Comparison of ENCODE assay signal across 23 cellular contexts in genomic region chr19:33569822-33570221, GRCh38. TPM values are rescaled to one million over a fixed set of nuclear protein-coding genes. Genes with fewer than 3 reads are reported as not detected.
"Had no signal": no experiment of that assay in that cellular context is flagged by ENCODE, and none has a peak within 500 bp of the region (broad histone marks: within the 10 kb centered on the region; RNA-seq: fewer than 3 reads in every experiment).

No MANE protein-coding gene starts in this region.

- H3K27ac ChIP-seq: brain microvascular endothelial cell, dorsolateral prefrontal cortex, epithelial cell of prostate, left ventricle myocardium inferior, skin epidermis, tibial nerve had no signal

- DNase-seq: activated CD4-positive, alpha-beta T cell treated with anti-CD3 and anti-CD28 coated beads, Interleukin-2, amount 10 ng/mL, durations not matched to agents 7 days and 5 days; activated CD8-positive, alpha-beta memory T cell treated with anti-CD3 and anti-CD28 coated beads for 24 hours; activated CD8-positive, alpha-beta memory T cell treated with anti-CD3 and anti-CD28 coated beads, Interleukin-2, amount 50 U/mL, for 48 hours; activated effector memory CD4-positive, alpha-beta T cell treated with Interleukin-2 at 50 U/mL for 16 hours; activated naive CD4-positive, alpha-beta T cell treated with anti-CD3 and anti-CD28 coated beads, Interleukin-2, amount 10 ng/mL, durations not matched to agents 7 days and 5 days; activated naive CD8-positive, alpha-beta T cell treated with anti-CD3 and anti-CD28 coated beads, Interleukin-2, amount 50 U/mL, for 24 hours; activated T-cell treated with anti-CD3 and anti-CD28 coated beads, Interleukin-2, amount 50 U/mL, for 48 hours; anterior cingulate cortex; brain microvascular endothelial cell; central memory CD4-positive, alpha-beta T cell; dorsolateral prefrontal cortex; head of caudate nucleus; left ventricle myocardium inferior; naive B cell; T1000 had no signal

- H3K36me3 Mint-ChIP-seq: activated naive CD4-positive, alpha-beta T cell treated with anti-CD3 and anti-CD28 coated beads, Interleukin-2, amount 10 ng/mL, durations not matched to agents 7 days and 5 days had no signal

- H3K4me3 ChIP-seq: left ventricle myocardium inferior, skin epidermis, tibial nerve had no signal

- H3K4me3 Mint-ChIP-seq: activated CD4-positive, alpha-beta T cell treated with anti-CD3 and anti-CD28 coated beads, Interleukin-2, amount 10 ng/mL, durations not matched to agents 7 days and 5 days; activated naive CD4-positive, alpha-beta T cell treated with anti-CD3 and anti-CD28 coated beads, Interleukin-2, amount 10 ng/mL, durations not matched to agents 7 days and 5 days; activated naive CD8-positive, alpha-beta T cell treated with anti-CD3 and anti-CD28 coated beads, Interleukin-2, amount 50 U/mL, for 24 hours; naive B cell; stimulated activated naive CD8-positive, alpha-beta T cell treated with anti-CD3 and anti-CD28 coated beads, Interleukin-15, Interleukin-2, amounts not matched to agents 100 ng/mL and 50 ng/mL, for 24 hours had no signal

- H3K4me1 Mint-ChIP-seq: activated CD4-positive, alpha-beta T cell treated with anti-CD3 and anti-CD28 coated beads, Interleukin-2, amount 10 ng/mL, durations not matched to agents 7 days and 5 days; activated naive CD4-positive, alpha-beta T cell treated with anti-CD3 and anti-CD28 coated beads, Interleukin-2, amount 10 ng/mL, durations not matched to agents 7 days and 5 days; activated naive CD8-positive, alpha-beta T cell treated with anti-CD3 and anti-CD28 coated beads, Interleukin-2, amount 50 U/mL, for 24 hours; naive B cell had no signal

- H3K4me1 ChIP-seq: left ventricle myocardium inferior, tibial nerve had no signal

- H3K36me3 ChIP-seq: brain microvascular endothelial cell, left ventricle myocardium inferior, tibial nerve had no signal

- H3K27me3 ChIP-seq: brain microvascular endothelial cell had no signal

- ATAC-seq: activated CD4-positive, CD25-positive, alpha-beta regulatory T cell treated with anti-CD3 and anti-CD28 coated beads, Interleukin-2, amount 50 U/mL, for 24 hours; activated naive CD8-positive, alpha-beta T cell treated with anti-CD3 and anti-CD28 coated beads, Interleukin-2, amount 50 U/mL, for 24 hours had no signal

- H3K27ac Mint-ChIP-seq: activated CD4-positive, alpha-beta T cell treated with anti-CD3 and anti-CD28 coated beads, Interleukin-2, amount 10 ng/mL, durations not matched to agents 7 days and 5 days; activated naive CD4-positive, alpha-beta T cell treated with anti-CD3 and anti-CD28 coated beads, Interleukin-2, amount 10 ng/mL, durations not matched to agents 7 days and 5 days; activated naive CD8-positive, alpha-beta T cell treated with anti-CD3 and anti-CD28 coated beads, Interleukin-2, amount 50 U/mL, for 24 hours; naive B cell; progenitor cell of endocrine pancreas; stimulated activated naive CD8-positive, alpha-beta T cell treated with anti-CD3 and anti-CD28 coated beads, Interleukin-15, Interleukin-2, amounts not matched to agents 100 ng/mL and 50 ng/mL, for 24 hours had no signal

RNA-seq across cellular contexts. Expression of gene CHST8, which starts 51.9 kb away (rescaled TPM):
- total RNA-seq: activated CD4-positive, alpha-beta T cell treated with anti-CD3 and anti-CD28 coated beads, Interleukin-2, amount 10 ng/mL, durations not matched to agents 7 days and 5 days; kidney epithelial cell; T-helper 1 cell treated with Interleukin-12 subunit alpha and Interleukin-12 subunit beta and Interleukin-4 antibody, amounts not matched to agents 30 ng/mL and 1 ng/mL, for 36 hours had no signal
